Comparison of ENCODE assay signal across 9 cellular contexts in the genomic region with DNA sequence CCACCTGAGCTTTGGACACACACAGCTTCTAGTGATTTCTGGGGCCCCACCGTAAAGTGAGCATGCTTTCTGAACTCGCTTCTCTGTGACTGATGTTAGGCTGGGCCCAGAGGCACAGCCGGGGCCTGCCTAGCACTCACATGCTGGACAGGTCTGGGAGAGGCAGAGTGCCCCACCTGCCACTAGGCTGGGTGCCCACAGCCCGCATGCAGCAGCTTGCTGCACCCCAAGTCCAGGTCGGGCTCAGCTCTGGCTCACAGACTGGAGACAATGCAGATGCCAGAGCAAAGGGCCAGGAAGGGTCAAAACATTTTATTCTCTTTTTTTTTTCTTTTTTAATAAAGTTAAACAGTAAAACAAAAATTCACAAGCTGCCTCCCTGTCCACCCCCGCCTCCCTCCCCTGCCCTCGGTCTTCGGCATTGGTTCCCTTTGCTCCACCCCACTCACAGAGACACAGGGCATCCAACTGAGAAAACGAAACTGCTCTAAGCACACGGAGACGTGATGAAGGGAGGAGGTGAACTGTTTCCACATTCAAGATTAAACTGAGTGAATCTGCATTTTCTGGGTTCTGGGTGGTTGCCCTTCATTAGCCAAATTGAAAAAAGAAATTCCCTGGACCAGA. TPM values are rescaled to one million over a fixed set of nuclear protein-coding genes. Genes with fewer than 3 reads are reported as not detected.
DNase-seq lines count a peak whose midpoint lies in the region; ATAC-seq and TF ChIP-seq lines count a peak whose summit lies in the region.
"Had no signal": no experiment of that assay in that cellular context is flagged by ENCODE, and none has a peak within 500 bp of the region (broad histone marks: within the 10 kb centered on the region; RNA-seq: fewer than 3 reads in every experiment).

No MANE protein-coding gene starts in this region.

- peaks cover 23% of the 10 kb centered on the region for H3K4me1 ChIP-seq in stomach smooth muscle (ENCODE audit: control insufficient read depth, insufficient read depth, low read length)

- ATAC-seq in activated naive CD4-positive, alpha-beta T cell treated with anti-CD3 and anti-CD28 coated beads, Interleukin-2, amount 50 U/mL, for 72 hours, result no peak

- H3K36me3 ChIP-seq in stomach smooth muscle (ENCODE audit: control insufficient read depth in 2 of 2, insufficient read depth in 2 of 2, low read length in 2 of 2), result peaks cover 47 to 62% of the 10 kb centered on the region in 2 donors

- peaks cover 7 to 9% of the 10 kb centered on the region in 2 donors for H3K36me3 Mint-ChIP-seq in activated naive CD4-positive, alpha-beta T cell treated with anti-CD3 and anti-CD28 coated beads, Interleukin-2, amount 50 U/mL, for 72 hours

- peak overlapping the region in 1 of 2 donors; percentile 37 for H3K9ac ChIP-seq in stomach smooth muscle (ENCODE audit: low read length in 2 of 2)

- H3K9me3 Mint-ChIP-seq in activated naive CD4-positive, alpha-beta T cell treated with anti-CD3 and anti-CD28 coated beads, Interleukin-2, amount 50 U/mL, for 72 hours, result no peaks in the 10 kb centered on the region

- peak overlapping the region; percentile 11 to 55 for H3K27ac Mint-ChIP-seq in activated naive CD4-positive, alpha-beta T cell treated with anti-CD3 and anti-CD28 coated beads, Interleukin-2, amount 50 U/mL, for 72 hours

- DNase-seq in GM13976 (ENCODE audit: low spot score) (peak; percentile 62), kidney tubule cell (ENCODE audit: low spot score) (peak; percentile 50), NCI-H510A (lab: John Stamatoyannopoulos, UW) (no peak), NCI-H2107 treated with DMSO at 0.1 percent for 48 hours (lab: John Stamatoyannopoulos, UW; ENCODE audit: unreplicated experiment) (no peak)
- DNase-seq in activated naive CD4-positive, alpha-beta T cell treated with anti-CD3 and anti-CD28 coated beads, Interleukin-2, amount 50 U/mL, for 72 hours (ENCODE audit: low spot score in 2 of 2), result no peak
- no peak for DNase-seq in stimulated activated CD4-positive, alpha-beta T cell treated with anti-CD3 and anti-CD28 coated beads, Interleukin-4, amount 100 ng/mL, for 1 hour
- DNase-seq: foreskin melanocyte, RPMI8226 had no signal

- H3K27me3 ChIP-seq in stomach smooth muscle (ENCODE audit: control insufficient read depth in 1 of 2, insufficient read depth in 2 of 2, low read length in 2 of 2), result no peaks in the 10 kb centered on the region

- no peaks in the 10 kb centered on the region for H3K9me3 ChIP-seq in stomach smooth muscle (ENCODE audit: control insufficient read depth in 2 of 2, low read length in 2 of 2)

- TF ChIP-seq CTCF in GM13976 (IDR thresholded peaks at IDR 0.05; ENCODE audit: borderline replicate concordance, control extremely low read depth, extremely low read depth, insufficient read depth, missing control alignments), result no peak

- in situ Hi-C loops in GM13976 (cut with MboI; ENCODE audit: low sequenced_read_pairs, unreplicated experiment), result no loop called here

- peak overlapping the region; percentile 67 for H3K27ac ChIP-seq in stomach smooth muscle (ENCODE audit: low read length)

- H3K4me3 ChIP-seq in stomach smooth muscle (ENCODE audit: low read length in 2 of 2), result peak overlapping the region in 1 of 2 donors; percentile 35

RNA-seq across cellular contexts. Expression of gene CNP, which starts 9.7 kb away (rescaled TPM):
- total RNA-seq in activated naive CD4-positive, alpha-beta T cell treated with anti-CD3 and anti-CD28 coated beads, Interleukin-2, amount 50 U/mL, for 72 hours, result 10 to 100 TPM; 63.1 to 85.3 TPM

RNA-seq across cellular contexts. Expression of gene DNAJC7, which starts 41.0 kb away (rescaled TPM):
- total RNA-seq in activated naive CD4-positive, alpha-beta T cell treated with anti-CD3 and anti-CD28 coated beads, Interleukin-2, amount 50 U/mL, for 72 hours, result 100 to 1,000 TPM; 109 to 122 TPM

RNA-seq across cellular contexts. Expression of gene NKIRAS2, which starts 43.6 kb away (rescaled TPM):
- 10 to 100 TPM; 16.7 to 17.5 TPM for total RNA-seq in activated naive CD4-positive, alpha-beta T cell treated with anti-CD3 and anti-CD28 coated beads, Interleukin-2, amount 50 U/mL, for 72 hours

RNA-seq across cellular contexts. Expression of gene ODAD4, which starts 45.8 kb away (rescaled TPM):
- total RNA-seq in activated naive CD4-positive, alpha-beta T cell treated with anti-CD3 and anti-CD28 coated beads, Interleukin-2, amount 50 U/mL, for 72 hours, result 1 to 10 TPM; 1.2 to 2.0 TPM

RNA-seq across cellular contexts. Expression of gene ACLY, which starts 57.5 kb away (rescaled TPM):
- 100 to 1,000 TPM; 140 to 187 TPM for total RNA-seq in activated naive CD4-positive, alpha-beta T cell treated with anti-CD3 and anti-CD28 coated beads, Interleukin-2, amount 50 U/mL, for 72 hours

Comparison
In these comparisons a context has a peak if more than half of its experiments do, and no peak if none do; other contexts are left out.
1. DNase-seq: peak in GM13976 (single experiment) and kidney tubule cell (single experiment); none in activated naive CD4-positive, alpha-beta T cell treated with anti-CD3 and anti-CD28 coated beads, Interleukin-2, amount 50 U/mL, for 72 hours (0 of 2), stimulated activated CD4-positive, alpha-beta T cell treated with anti-CD3 and anti-CD28 coated beads, Interleukin-4, amount 100 ng/mL, for 1 hour (single experiment), NCI-H510A (single experiment) and NCI-H2107 treated with DMSO at 0.1 percent for 48 hours (single experiment).